11 cellular contexts compared by ENCODE assay signal in genomic region chr1:156703336-156703735, GRCh38. TPM values are rescaled to one million over a fixed set of nuclear protein-coding genes. Genes with fewer than 3 reads are reported as not detected.
A peak's percentile ranks its signal among the peaks of the same experiment; 100 is the strongest.
DNase-seq lines count a peak whose midpoint lies in the region; ATAC-seq and TF ChIP-seq lines count a peak whose summit lies in the region.
"Had no signal": no experiment of that assay in that cellular context is flagged by ENCODE, and none has a peak within 500 bp of the region (broad histone marks: within the 10 kb centered on the region; RNA-seq: fewer than 3 reads in every experiment).

No MANE protein-coding gene starts in this region.

- H3K4me1 ChIP-seq in skeletal muscle tissue (ENCODE audit: control insufficient read depth in 3 of 3, insufficient read depth in 3 of 3, low read length in 3 of 3), result peaks cover 18 to 32% (median 27%) of the 10 kb centered on the region in 3 donors

- no peak for ATAC-seq in T-helper 17 cell
- no peak for ATAC-seq in HG03280 (IDR thresholded peaks at IDR 0.05; ENCODE audit: unreplicated experiment)
- ATAC-seq: esophagus mucosa had no signal

- peaks cover 3% of the 10 kb centered on the region for H3K36me3 Mint-ChIP-seq in T-helper 17 cell (ENCODE audit: low read depth)

- peaks cover 26 to 59% (median 36%) of the 10 kb centered on the region in 3 donors for H3K27me3 ChIP-seq in skeletal muscle tissue (ENCODE audit: control insufficient read depth in 3 of 3, insufficient read depth in 3 of 3, low read length in 3 of 3)

- H3K27me3 Mint-ChIP-seq in T-helper 17 cell, result peaks cover 45% of the 10 kb centered on the region

- H3K4me3 Mint-ChIP-seq in T-helper 17 cell, result no peak overlapping the region

- no peak for TF ChIP-seq CTCF in foreskin fibroblast (IDR thresholded peaks at IDR 0.05; ENCODE audit: low read depth, low read length)

- peak overlapping the region; percentile 16 for H3K27ac Mint-ChIP-seq in T-helper 17 cell

- H3K4me3 ChIP-seq in foreskin fibroblast (ENCODE audit: low read depth in 1 of 2, low read length in 2 of 2), result peak overlapping the region; percentile 74 to 83
- no peak overlapping the region for H3K4me3 ChIP-seq in skeletal muscle tissue (ENCODE audit: low read length in 3 of 3)
- H3K4me3 ChIP-seq: coronary artery had no signal

- peaks cover 20% of the 10 kb centered on the region for H3K4me1 Mint-ChIP-seq in T-helper 17 cell

- H3K9me3 ChIP-seq in T-helper 17 cell (ENCODE audit: control insufficient read depth, low read length, poor library complexity, severe bottlenecking) (no peaks in the 10 kb centered on the region), skeletal muscle tissue (ENCODE audit: control insufficient read depth in 3 of 3, low read length in 3 of 3) (no peaks in the 10 kb centered on the region)

- no peak overlapping the region for H3K27ac ChIP-seq in skeletal muscle tissue (ENCODE audit: low read depth, low read length)
- H3K27ac ChIP-seq: coronary artery had no signal

- H3K9ac ChIP-seq in skeletal muscle tissue (ENCODE audit: low read depth in 1 of 3, low read length in 3 of 3), result peak overlapping the region in 2 of 3 donors; percentile 20 to 25

- H3K36me3 ChIP-seq in skeletal muscle tissue (ENCODE audit: control insufficient read depth in 3 of 3, insufficient read depth in 3 of 3, low read length in 3 of 3), result peaks cover 0 to 2% (median 0%) of the 10 kb centered on the region in 3 donors

- DNase-seq in NCI-H2196 (lab: John Stamatoyannopoulos, UW; ENCODE audit: unreplicated experiment) (peak; percentile 29), NCI-H2196 treated with DMSO at 0.1 percent for 48 hours (lab: John Stamatoyannopoulos, UW; ENCODE audit: unreplicated experiment) (no peak), T-helper 17 cell (no peak), foreskin fibroblast (no peak), HK-2 (ENCODE audit: unreplicated experiment) (no peak)
- DNase-seq in activated naive CD4-positive, alpha-beta T cell treated with Interleukin-2 at 50 U/mL for 16 hours, result no peak
- DNase-seq: GF-D8 had no signal

RNA-seq across cellular contexts. Expression of gene CRABP2, which starts 2.0 kb away (rescaled TPM):
- 1 to 10 TPM; 1.5 to 4.5 TPM for total RNA-seq in T-helper 17 cell
- total RNA-seq in skeletal muscle tissue, result 57.4 TPM

RNA-seq across cellular contexts. Expression of gene METTL25B, which starts 24.9 kb away (rescaled TPM):
- 10 to 100 TPM; 13.1 to 21.6 TPM for total RNA-seq in T-helper 17 cell
- 4.2 TPM for total RNA-seq in skeletal muscle tissue

RNA-seq across cellular contexts. Expression of gene ISG20L2, which starts 25.2 kb away (rescaled TPM):
- total RNA-seq in T-helper 17 cell (10 to 100 TPM; 41.4 to 54.2 TPM), skeletal muscle tissue (5.2 TPM)

RNA-seq across cellular contexts. Expression of gene NES, which starts 26.1 kb away (rescaled TPM):
- total RNA-seq in T-helper 17 cell (not detected), skeletal muscle tissue (494 TPM)

RNA-seq across cellular contexts. Expression of gene MRPL24, which starts 37.6 kb away (rescaled TPM):
- 10 to 100 TPM; 18.7 to 25.1 TPM for total RNA-seq in T-helper 17 cell
- 36.5 TPM for total RNA-seq in skeletal muscle tissue

Comparison
In these comparisons a context has a peak if more than half of its experiments do, and no peak if none do; other contexts are left out.
1. H3K4me3 ChIP-seq: peak in foreskin fibroblast (2 of 2); none in skeletal muscle tissue (0 of 3).
2. RNA of gene CRABP2, which starts 2.0 kb away (total RNA-seq): 57.4 TPM in skeletal muscle tissue (single experiment); 1.5 to 4.5 TPM in T-helper 17 cell; every median in the first group is over 10 times any median in the second.